9 cellular contexts compared by ENCODE assay signal in genomic region chr17:35313875-35314409, GRCh38. TPM values are rescaled to one million over a fixed set of nuclear protein-coding genes. Genes with fewer than 3 reads are reported as not detected.
A peak's percentile ranks its signal among the peaks of the same experiment; 100 is the strongest.
DNase-seq lines count a peak whose midpoint lies in the region; ATAC-seq lines count a peak whose summit lies in the region.
"Had no signal": no experiment of that assay in that cellular context is flagged by ENCODE, and none has a peak within 500 bp of the region (broad histone marks: within the 10 kb centered on the region; RNA-seq: fewer than 3 reads in every experiment).

No MANE protein-coding gene starts in this region.

- no peak for ATAC-seq in GM19452 (IDR thresholded peaks at IDR 0.05; ENCODE audit: unreplicated experiment)
- no peak for ATAC-seq in HG03442 (IDR thresholded peaks at IDR 0.05; ENCODE audit: unreplicated experiment)

- no peaks in the 10 kb centered on the region for H3K36me3 Mint-ChIP-seq in activated naive CD4-positive, alpha-beta T cell treated with anti-CD3 and anti-CD28 coated beads for 36 hours (ENCODE audit: low read depth)

- H3K9ac ChIP-seq in mucosa of stomach (ENCODE audit: low read length): peak overlapping the region; percentile 54

- no peak overlapping the region for H3K27ac Mint-ChIP-seq in activated naive CD4-positive, alpha-beta T cell treated with anti-CD3 and anti-CD28 coated beads for 36 hours

- no peaks in the 10 kb centered on the region for H3K27me3 Mint-ChIP-seq in activated naive CD4-positive, alpha-beta T cell treated with anti-CD3 and anti-CD28 coated beads for 36 hours (ENCODE audit: low read depth)

- H3K27me3 ChIP-seq in mucosa of stomach (ENCODE audit: control insufficient read depth, insufficient read depth, low read length): peaks cover 12% of the 10 kb centered on the region

- peak; percentile 12 for DNase-seq in activated naive CD4-positive, alpha-beta T cell treated with anti-CD3 and anti-CD28 coated beads for 36 hours
- DNase-seq in activated naive CD4-positive, alpha-beta T cell treated with Interleukin-2 at 50 U/mL for 16 hours: no peak
- peak; percentile 10 for DNase-seq in dermis blood vessel endothelial cell
- no peak for DNase-seq in medulla oblongata (ENCODE audit: extremely low spot score)
- DNase-seq: NCI-H187 treated with DMSO at 0.1 percent for 48 hours had no signal

- H3K9me3 Mint-ChIP-seq in activated naive CD4-positive, alpha-beta T cell treated with anti-CD3 and anti-CD28 coated beads for 36 hours: peaks cover 11% of the 10 kb centered on the region

- WGBS in urinary bladder: 32% methylated on average over 19 of the region's 19 CpGs

- CTCF ChIA-PET in activated naive CD4-positive, alpha-beta T cell treated with anti-CD3 and anti-CD28 coated beads for 36 hours (lab: Charles Lee): interaction anchor here (0.6 to 7.4 kb wide), 11 partner anchors 9 to 229 kb away, joined by 3 to 118 read pairs (median 4); partner anchors contain the start of genes SLFN12 and SLFN12L

- H3K4me3 Mint-ChIP-seq in activated naive CD4-positive, alpha-beta T cell treated with anti-CD3 and anti-CD28 coated beads for 36 hours: peak overlapping the region; percentile 77

- H3K27ac ChIP-seq in urinary bladder (ENCODE audit: low read depth): no peak overlapping the region

- H3K4me1 Mint-ChIP-seq in activated naive CD4-positive, alpha-beta T cell treated with anti-CD3 and anti-CD28 coated beads for 36 hours (ENCODE audit: low read depth): peaks cover 27% of the 10 kb centered on the region

- intact Hi-C loops in activated naive CD4-positive, alpha-beta T cell treated with anti-CD3 and anti-CD28 coated beads for 36 hours (cut with micrococcal nuclease): loop anchor here (1.0 to 5.0 kb wide), 10 partner anchors 33 to 433 kb away; partner anchors contain the start of genes AP2B1, SLFN11, SLFN12 and SLFN13

- H3K4me3 ChIP-seq in mucosa of stomach (ENCODE audit: low read length) (no peak overlapping the region), urinary bladder (ENCODE audit: low read depth, low read length) (peak overlapping the region; percentile 12)

- no peaks in the 10 kb centered on the region for H3K9me3 ChIP-seq in mucosa of stomach (ENCODE audit: control insufficient read depth, low read length)

- H3K36me3 ChIP-seq in mucosa of stomach (ENCODE audit: control insufficient read depth, insufficient read depth, low read length) (no peaks in the 10 kb centered on the region), urinary bladder (ENCODE audit: insufficient read depth) (no peaks in the 10 kb centered on the region)

- H3K4me1 ChIP-seq in mucosa of stomach (ENCODE audit: control insufficient read depth, insufficient read depth, low read length) (peaks cover 20% of the 10 kb centered on the region), urinary bladder (ENCODE audit: insufficient read depth) (no peaks in the 10 kb centered on the region)

RNA-seq across cellular contexts. Expression of gene SLFN11, which starts 59.5 kb away (rescaled TPM):
- total RNA-seq in activated naive CD4-positive, alpha-beta T cell treated with anti-CD3 and anti-CD28 coated beads for 36 hours: 10 to 100 TPM; 46.4 to 49.6 TPM
- total RNA-seq in dermis blood vessel endothelial cell: 83.3 and 103 TPM in 2 replicates
- 47.3 TPM for total RNA-seq in urinary bladder
- 6.7 TPM for polyA plus RNA-seq in urinary bladder

Comparison
In these comparisons a context has a peak if more than half of its experiments do, and no peak if none do; other contexts are left out.
1. DNase-seq: peak in activated naive CD4-positive, alpha-beta T cell treated with anti-CD3 and anti-CD28 coated beads for 36 hours (single experiment) and dermis blood vessel endothelial cell (single experiment); none in activated naive CD4-positive, alpha-beta T cell treated with Interleukin-2 at 50 U/mL for 16 hours (single experiment) and medulla oblongata (single experiment).